Comparison of ENCODE assay signal across 8 cellular contexts in the genomic region with DNA sequence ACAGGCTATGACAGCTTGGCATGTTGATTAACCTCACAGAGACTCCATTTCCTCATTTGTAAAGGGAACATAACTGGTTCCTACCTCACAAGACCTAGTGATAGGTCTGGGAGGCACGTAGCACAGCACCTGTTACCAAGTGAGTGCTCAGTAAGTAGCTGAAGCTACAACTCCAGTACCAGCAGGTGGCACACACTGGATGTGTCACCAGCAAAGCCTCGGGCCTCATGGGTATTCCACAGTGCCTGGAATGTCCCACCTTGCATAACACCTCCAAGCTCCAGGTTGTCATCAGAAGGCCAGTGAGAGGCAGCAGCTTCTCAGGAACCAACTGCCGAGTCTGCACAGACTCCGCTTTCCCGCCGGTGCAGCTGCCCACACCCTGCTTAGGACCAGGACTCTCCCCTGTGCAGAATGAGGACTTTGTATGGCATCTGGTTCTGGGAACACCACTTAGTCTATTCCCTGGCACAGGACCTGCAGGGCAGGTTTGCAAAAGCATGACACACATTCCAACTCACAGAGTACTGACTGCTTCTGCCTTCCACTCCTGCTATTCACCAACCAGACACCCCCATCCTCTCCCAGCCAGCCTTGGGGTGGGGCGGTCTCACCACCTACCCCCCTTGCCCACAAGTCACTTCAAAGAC. TPM values are rescaled to one million over a fixed set of nuclear protein-coding genes. Genes with fewer than 3 reads are reported as not detected.
DNase-seq lines count a peak whose midpoint lies in the region; ATAC-seq and TF ChIP-seq lines count a peak whose summit lies in the region.

No MANE protein-coding gene starts in this region.

- intact Hi-C loops in activated naive CD4-positive, alpha-beta T cell treated with anti-CD3 and anti-CD28 coated beads for 36 hours (cut with micrococcal nuclease) = loop anchor here (1.0 to 5.0 kb wide), 3 partner anchors 49 to 248 kb away; partner anchors contain the start of gene TMEM106C

- H3K9me3 Mint-ChIP-seq in activated naive CD4-positive, alpha-beta T cell treated with anti-CD3 and anti-CD28 coated beads for 36 hours = no peaks in the 10 kb centered on the region

- peak in 1 of 2 donors; percentile 21 for TF ChIP-seq CTCF in suprapubic skin (IDR thresholded peaks at IDR 0.05)

- no peak for ATAC-seq in HG03460 (IDR thresholded peaks at IDR 0.05; ENCODE audit: unreplicated experiment)

- WGBS in suprapubic skin = 44% methylated on average over 1 of the region's 7 CpGs

- no peaks in the 10 kb centered on the region for H3K9me3 ChIP-seq in suprapubic skin

- no peak overlapping the region for H3K4me3 Mint-ChIP-seq in activated naive CD4-positive, alpha-beta T cell treated with anti-CD3 and anti-CD28 coated beads for 36 hours

- no peak for TF ChIP-seq POLR2A in suprapubic skin (IDR thresholded peaks at IDR 0.05)

- DNase-seq in activated naive CD4-positive, alpha-beta T cell treated with anti-CD3 and anti-CD28 coated beads for 36 hours = peak; percentile 69
- no peak for DNase-seq in activated naive CD4-positive, alpha-beta T cell treated with anti-CD3 and anti-CD28 coated beads, Interleukin-2, amount 50 U/mL, for 16 hours
- peak; percentile 31 to 73 for DNase-seq in NCI-H526 (lab: John Stamatoyannopoulos, UW)
- peak; percentile 58 for DNase-seq in epithelial cell of prostate (ENCODE audit: low read depth, low spot score)
- no peak for DNase-seq in suprapubic skin (ENCODE audit: low spot score in 2 of 2)
- DNase-seq in GM19240 (ENCODE audit: insufficient read length, low spot score) = no peak
- no peak for DNase-seq in activated CD4-positive, CD25-positive, alpha-beta regulatory T cell treated with anti-CD3 and anti-CD28 coated beads, Interleukin-2, amount 50 U/mL, for 72 hours

- CTCF ChIA-PET in activated naive CD4-positive, alpha-beta T cell treated with anti-CD3 and anti-CD28 coated beads for 36 hours (lab: Charles Lee) = interaction anchor here (0.6 to 1.8 kb wide), 12 partner anchors 11 to 1003 kb away, joined by 3 to 5 read pairs (median 4); a partner anchor contains a TSS

- H3K36me3 Mint-ChIP-seq in activated naive CD4-positive, alpha-beta T cell treated with anti-CD3 and anti-CD28 coated beads for 36 hours (ENCODE audit: low read depth) = peaks cover 45% of the 10 kb centered on the region

- H3K27me3 ChIP-seq in suprapubic skin = no peaks in the 10 kb centered on the region

- peak overlapping the region; percentile 3 for H3K4me3 ChIP-seq in suprapubic skin

- H3K4me1 ChIP-seq in suprapubic skin = peaks cover 70% of the 10 kb centered on the region

- H3K27me3 Mint-ChIP-seq in activated naive CD4-positive, alpha-beta T cell treated with anti-CD3 and anti-CD28 coated beads for 36 hours (ENCODE audit: low read depth) = peaks cover 1% of the 10 kb centered on the region

- no peaks in the 10 kb centered on the region for H3K36me3 ChIP-seq in suprapubic skin

- TF ChIP-seq EP300 in suprapubic skin (IDR thresholded peaks at IDR 0.05) = no peak

- no peak overlapping the region for H3K27ac Mint-ChIP-seq in activated naive CD4-positive, alpha-beta T cell treated with anti-CD3 and anti-CD28 coated beads for 36 hours

- peaks cover 62% of the 10 kb centered on the region for H3K4me1 Mint-ChIP-seq in activated naive CD4-positive, alpha-beta T cell treated with anti-CD3 and anti-CD28 coated beads for 36 hours (ENCODE audit: low read depth)

- peak overlapping the region; percentile 37 for H3K27ac ChIP-seq in epithelial cell of prostate
- peak overlapping the region; percentile 20 for H3K27ac ChIP-seq in suprapubic skin

RNA-seq across cellular contexts. Expression of gene VDR, which starts 4.2 kb away (rescaled TPM):
- 10 to 100 TPM; 56.4 to 57.7 TPM for total RNA-seq in activated naive CD4-positive, alpha-beta T cell treated with anti-CD3 and anti-CD28 coated beads for 36 hours
- 10 to 100 TPM; 36.7 to 47.9 (median 41.2) TPM for total RNA-seq in suprapubic skin

Comparison
In these comparisons a context has a peak if more than half of its experiments do, and no peak if none do; other contexts are left out.
1. DNase-seq: peak in activated naive CD4-positive, alpha-beta T cell treated with anti-CD3 and anti-CD28 coated beads for 36 hours (single experiment), NCI-H526 (2 of 2) and epithelial cell of prostate (single experiment); none in activated naive CD4-positive, alpha-beta T cell treated with anti-CD3 and anti-CD28 coated beads, Interleukin-2, amount 50 U/mL, for 16 hours (single experiment), suprapubic skin (0 of 2), GM19240 (single experiment) and activated CD4-positive, CD25-positive, alpha-beta regulatory T cell treated with anti-CD3 and anti-CD28 coated beads, Interleukin-2, amount 50 U/mL, for 72 hours (single experiment).